Comparison of ENCODE assay signal across 16 cellular contexts in genomic region chr14:68106456-68106855, GRCh38.
A peak's percentile ranks its signal among the peaks of the same experiment; 100 is the strongest.
DNase-seq lines count a peak whose midpoint lies in the region; ATAC-seq and TF ChIP-seq lines count a peak whose summit lies in the region.
"Had no signal": no experiment of that assay in that cellular context is flagged by ENCODE, and none has a peak within 500 bp of the region (broad histone marks: within the 10 kb centered on the region; RNA-seq: fewer than 3 reads in every experiment).

No MANE protein-coding gene starts in this region.

- H2AFZ ChIP-seq in hepatocyte (no peak overlapping the region), Karpas-422 (ENCODE audit: low read length) (no peak overlapping the region)

- CTCF ChIA-PET in Calu3 (lab: Charles Lee): no interaction called here

- BruUV-seq in Calu3 (replicated peaks; lab: Mats Ljungman, UMichigan): no TSS peak

- H3K4me1 ChIP-seq in hepatocyte (ENCODE audit: insufficient read depth): peaks cover 50% of the 10 kb centered on the region
- peaks cover 57% of the 10 kb centered on the region for H3K4me1 ChIP-seq in muscle layer of colon (ENCODE audit: insufficient read depth, low read length)
- H3K4me1 ChIP-seq in transverse colon: peaks cover 0 to 49% (median 14%) of the 10 kb centered on the region in 4 donors
- H3K4me1 ChIP-seq in Karpas-422 (ENCODE audit: low read length): no peaks in the 10 kb centered on the region

- DNase-seq in LNCaP clone FGC (ENCODE audit: low read depth): peak; percentile 0
- DNase-seq in hepatocyte (ENCODE audit: low spot score): no peak
- no peak for DNase-seq in transverse colon
- DNase-seq in Calu3: no peak
- DNase-seq in activated naive CD4-positive, alpha-beta T cell treated with anti-CD3 and anti-CD28 coated beads, Interleukin-2, amount 50 U/mL, for 72 hours (ENCODE audit: low spot score in 2 of 2): no peak
- DNase-seq in Karpas-422: no peak
- DNase-seq: ACHN; C1 segment of cervical spinal cord; CD4-positive, alpha-beta T cell; DMS79; HCEC 1CT had no signal

- no peaks in the 10 kb centered on the region for H3K36me3 Mint-ChIP-seq in Calu3 (ENCODE audit: insufficient read depth, unreplicated experiment)
- H3K36me3 Mint-ChIP-seq in activated naive CD4-positive, alpha-beta T cell treated with anti-CD3 and anti-CD28 coated beads, Interleukin-2, amount 50 U/mL, for 72 hours: peaks cover 11 to 14% of the 10 kb centered on the region in 2 donors

- H3K4me1 Mint-ChIP-seq in Calu3 (ENCODE audit: low read depth, unreplicated experiment): no peaks in the 10 kb centered on the region

- no peak overlapping the region for H3K27ac Mint-ChIP-seq in Calu3 (ENCODE audit: unreplicated experiment)
- H3K27ac Mint-ChIP-seq in activated naive CD4-positive, alpha-beta T cell treated with anti-CD3 and anti-CD28 coated beads, Interleukin-2, amount 50 U/mL, for 72 hours: no peak overlapping the region
- H3K27ac Mint-ChIP-seq: B cell; CD4-positive, alpha-beta T cell had no signal

- H3K9me3 ChIP-seq in hepatocyte (ENCODE audit: low read depth) (peaks cover 4% of the 10 kb centered on the region), muscle layer of colon (ENCODE audit: low read length) (no peaks in the 10 kb centered on the region), transverse colon (peaks cover 9 to 15% of the 10 kb centered on the region in 2 donors), Karpas-422 (ENCODE audit: low read length) (peaks cover 4% of the 10 kb centered on the region; the same call in 1 of the 2 replicates)

- H3K27me3 ChIP-seq in hepatocyte (no peaks in the 10 kb centered on the region), muscle layer of colon (ENCODE audit: control insufficient read depth in 1 of 2, insufficient read depth in 2 of 2, low read length in 2 of 2) (no peaks in the 10 kb centered on the region), transverse colon (no peaks in the 10 kb centered on the region), Karpas-422 (ENCODE audit: low read length) (no peaks in the 10 kb centered on the region)

- H3K79me2 ChIP-seq in hepatocyte (no peaks in the 10 kb centered on the region), Karpas-422 (ENCODE audit: low read length) (no peaks in the 10 kb centered on the region)

- TF ChIP-seq POLR2A in transverse colon (IDR thresholded peaks at IDR 0.05): no peak

- H3K4me2 ChIP-seq in hepatocyte (no peak overlapping the region), Karpas-422 (ENCODE audit: low read depth, low read length, poor library complexity, severe bottlenecking) (no peak overlapping the region)

- no peak for TF ChIP-seq CTCF in LNCaP clone FGC (IDR thresholded peaks at IDR 0.05; ENCODE audit: control insufficient read depth, extremely low read depth, insufficient read depth)
- no peak for TF ChIP-seq CTCF in hepatocyte (IDR thresholded peaks at IDR 0.05; ENCODE audit: poor library complexity)
- TF ChIP-seq CTCF in transverse colon (IDR thresholded peaks at IDR 0.05): no peak
- no peak for TF ChIP-seq CTCF in Calu3 (IDR thresholded peaks at IDR 0.05; ENCODE audit: unreplicated experiment)

- WGBS in hepatocyte (ENCODE audit: low lambda C conversion rate, missing lambda C conversion rate): 33% methylated on average over 1 of the region's 1 CpG
- 33 to 58% methylated on average over 1 of the region's 1 CpG for WGBS in transverse colon (ENCODE audit: low coverage in 1 of 2), 2 donors

- H3K27ac ChIP-seq in hepatocyte (peak overlapping the region; percentile 69), muscle layer of colon (ENCODE audit: low read depth, low read length) (peak overlapping the region; percentile 59), transverse colon (peak overlapping the region; percentile 59 to 83 (median 62)), Karpas-422 (ENCODE audit: low read length) (no peak overlapping the region)

- in situ Hi-C loops in transverse colon (cut with MboI; ENCODE audit: low pct_ligation_motif_present in 1 of 4, low pct_unique_long_range_greater_than_20kb in 1 of 4, low sequenced_read_pairs in 3 of 4): no loop called here

- intact Hi-C loops in transverse colon (cut with DNase I; ENCODE audit: low total_unique reads) (no loop called here), Calu3 (cut with micrococcal nuclease; ENCODE audit: unreplicated experiment) (no loop called here)

- no peaks in the 10 kb centered on the region for H3K36me3 ChIP-seq in hepatocyte (replicated peaks; ENCODE audit: insufficient read depth, low read depth)
- no peaks in the 10 kb centered on the region for H3K36me3 ChIP-seq in muscle layer of colon (ENCODE audit: insufficient read depth, low read length)
- H3K36me3 ChIP-seq in transverse colon: peaks cover 0 to 7% (median 0%) of the 10 kb centered on the region in 4 donors
- no peaks in the 10 kb centered on the region for H3K36me3 ChIP-seq in Karpas-422 (ENCODE audit: insufficient read depth, low read length)

- H3K9me2 ChIP-seq in hepatocyte (replicated peaks; ENCODE audit: insufficient read depth) (no peaks in the 10 kb centered on the region), Karpas-422 (replicated peaks; ENCODE audit: insufficient read depth, low read length) (no peaks in the 10 kb centered on the region)

- no peak overlapping the region for H3K4me3 Mint-ChIP-seq in Calu3 (ENCODE audit: low read depth, unreplicated experiment)
- H3K4me3 Mint-ChIP-seq: B cell; CD4-positive, alpha-beta T cell had no signal

- TF ChIP-seq EP300 in transverse colon (IDR thresholded peaks at IDR 0.05; ENCODE audit: low read depth): no peak

- H3K4me3 ChIP-seq in LNCaP clone FGC (ENCODE audit: low read depth, low read length) (no peak overlapping the region), hepatocyte (no peak overlapping the region), muscle layer of colon (ENCODE audit: low read depth in 1 of 2, low read length in 2 of 2) (no peak overlapping the region), transverse colon (no peak overlapping the region), Karpas-422 (ENCODE audit: low read length) (no peak overlapping the region)
- H3K4me3 ChIP-seq: GM12878 had no signal

- no peak for ATAC-seq in HG03439 (IDR thresholded peaks at IDR 0.05; ENCODE audit: unreplicated experiment)
- no peak for ATAC-seq in activated naive CD4-positive, alpha-beta T cell treated with anti-CD3 and anti-CD28 coated beads, Interleukin-2, amount 50 U/mL, for 72 hours
- ATAC-seq: GM12878, HepG2 had no signal

- no peaks in the 10 kb centered on the region for H4K20me1 ChIP-seq in hepatocyte (ENCODE audit: insufficient read depth, poor library complexity, severe bottlenecking)
- peaks cover 41% of the 10 kb centered on the region for H4K20me1 ChIP-seq in Karpas-422 (ENCODE audit: insufficient read depth, low read depth, low read length)

- H3K9ac ChIP-seq in muscle layer of colon (ENCODE audit: low read length) (no peak overlapping the region), Karpas-422 (ENCODE audit: low read length) (no peak overlapping the region)

- H3K27me3 Mint-ChIP-seq in Calu3 (ENCODE audit: unreplicated experiment): no peaks in the 10 kb centered on the region
- H3K27me3 Mint-ChIP-seq: B cell; CD4-positive, alpha-beta T cell had no signal

- H3K9me3 Mint-ChIP-seq in Calu3 (ENCODE audit: low read depth, unreplicated experiment): peaks cover 6% of the 10 kb centered on the region
- H3K9me3 Mint-ChIP-seq in activated naive CD4-positive, alpha-beta T cell treated with anti-CD3 and anti-CD28 coated beads, Interleukin-2, amount 50 U/mL, for 72 hours: peaks cover 0 to 7% of the 10 kb centered on the region in 2 donors
